ENCODE assay signal across 9 cellular contexts in the genomic region with DNA sequence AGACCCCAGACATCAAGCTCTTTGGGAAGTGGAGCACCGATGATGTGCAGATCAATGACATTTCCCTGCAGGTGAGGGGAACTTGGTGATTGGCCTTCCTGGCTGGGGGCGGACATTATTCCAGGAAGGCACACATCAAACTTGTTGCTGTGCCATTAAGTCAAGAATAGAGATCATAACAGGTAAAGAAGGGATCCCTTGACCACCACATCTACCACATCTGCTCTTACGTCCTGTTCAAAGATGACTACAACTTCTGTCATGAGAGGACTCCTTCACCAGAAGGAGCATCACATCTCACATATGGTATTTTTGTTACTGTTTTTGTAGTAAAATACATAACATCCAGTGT. TPM values are rescaled to one million over a fixed set of nuclear protein-coding genes. Genes with fewer than 3 reads are reported as not detected.
A peak's percentile ranks its signal among the peaks of the same experiment; 100 is the strongest.
DNase-seq lines count a peak whose midpoint lies in the region; ATAC-seq and TF ChIP-seq lines count a peak whose summit lies in the region.
"Had no signal": no experiment of that assay in that cellular context is flagged by ENCODE, and none has a peak within 500 bp of the region (broad histone marks: within the 10 kb centered on the region; RNA-seq: fewer than 3 reads in every experiment).

No MANE protein-coding gene starts in this region.

- H3K36me3 ChIP-seq in GM06990 (ENCODE audit: control insufficient read depth, insufficient read depth, low read length), result peaks cover 19% of the 10 kb centered on the region
- H3K36me3 ChIP-seq in SJCRH30, result peaks cover 51% of the 10 kb centered on the region
- H3K36me3 ChIP-seq in esophagus (ENCODE audit: control insufficient read depth in 2 of 2, insufficient read depth in 2 of 2, low read length in 1 of 2), result peaks cover 0 to 7% of the 10 kb centered on the region in 2 donors
- peaks cover 3 to 47% of the 10 kb centered on the region in 2 donors for H3K36me3 ChIP-seq in psoas muscle (ENCODE audit: insufficient read depth in 1 of 2, low read depth in 1 of 2)

- intact Hi-C loops in psoas muscle (cut with DNase I), result no loop called here

- ATAC-seq in psoas muscle, result no peak
- ATAC-seq in GM21367 (IDR thresholded peaks at IDR 0.05; ENCODE audit: unreplicated experiment), result no peak
- no peak for ATAC-seq in HG03342 (IDR thresholded peaks at IDR 0.05; ENCODE audit: unreplicated experiment)

- peak overlapping the region; percentile 80 for H3K4me3 ChIP-seq in GM06990 (replicated peaks; ENCODE audit: low read depth, low read length)
- H3K4me3 ChIP-seq in SJCRH30, result peak overlapping the region; percentile 80
- peak overlapping the region; percentile 66 to 80 for H3K4me3 ChIP-seq in esophagus (ENCODE audit: low read depth in 1 of 2, low read length in 2 of 2)
- H3K4me3 ChIP-seq in psoas muscle, result peak overlapping the region; percentile 91

- peaks cover 3% of the 10 kb centered on the region; the same call in 1 of the 2 replicates for H3K4me1 ChIP-seq in SJCRH30
- H3K4me1 ChIP-seq in esophagus (ENCODE audit: control insufficient read depth in 2 of 2, insufficient read depth in 2 of 2, low read length in 1 of 2), result peaks cover 7 to 17% of the 10 kb centered on the region in 2 donors
- peaks cover 30% of the 10 kb centered on the region for H3K4me1 ChIP-seq in psoas muscle

- H3K27ac ChIP-seq in SJCRH30 (peak overlapping the region; percentile 87), esophagus (ENCODE audit: low read depth in 2 of 2, low read length in 1 of 2) (no peak overlapping the region), psoas muscle (peak overlapping the region; percentile 96)

- WGBS in esophagus, 2 donors, result 73 to 74% methylated on average over 3 of the region's 3 CpGs
- 79 to 81% (median 80%) methylated on average over 3 of the region's 3 CpGs for WGBS in psoas muscle, 3 donors

- H3K9me3 ChIP-seq in SJCRH30 (replicated peaks), result no peaks in the 10 kb centered on the region
- H3K9me3 ChIP-seq in esophagus (ENCODE audit: control insufficient read depth in 2 of 2, insufficient read depth in 1 of 2, low read depth in 1 of 2, low read length in 1 of 2), result no peaks in the 10 kb centered on the region
- H3K9me3 ChIP-seq in psoas muscle, result no peaks in the 10 kb centered on the region

- TF ChIP-seq CTCF in GM06990 (IDR thresholded peaks at IDR 0.05; ENCODE audit: insufficient read depth, low read length, poor library complexity, severe bottlenecking), result no peak
- no peak for TF ChIP-seq CTCF in psoas muscle (IDR thresholded peaks at IDR 0.05)

- DNase-seq in GM06990 (ENCODE audit: extremely low read depth, insufficient read length) (no peak), SJCRH30 (no peak), psoas muscle (no peak), amniotic stem cell (lab: John Stamatoyannopoulos, UW) (no peak), LoVo (ENCODE audit: low spot score) (no peak)
- DNase-seq: NCI-H1417 had no signal

- H3K27me3 ChIP-seq in GM06990 (replicated peaks; ENCODE audit: control insufficient read depth, insufficient read depth, low read length) (no peaks in the 10 kb centered on the region), SJCRH30 (no peaks in the 10 kb centered on the region), esophagus (ENCODE audit: control insufficient read depth in 1 of 2, insufficient read depth in 2 of 2, low read length in 2 of 2) (no peaks in the 10 kb centered on the region), psoas muscle (ENCODE audit: insufficient read depth in 3 of 3, low read length in 2 of 3) (no peaks in the 10 kb centered on the region)

RNA-seq across cellular contexts. Expression of gene RPS5, which starts 1.1 kb away (rescaled TPM):
- 1,942 and 2,376 TPM in 2 replicates for total RNA-seq in SJCRH30 (2014; rRNA removed; shearing (Covaris generic))
- polyA plus RNA-seq in esophagus (1,000 to 10,000 TPM in 1 of 2 donors, 100 to 1,000 TPM in 1; 725 to 1,912 TPM), psoas muscle (1,000 to 10,000 TPM; 1,118 to 2,384 (median 1,312) TPM)
- total RNA-seq in psoas muscle, result 100 to 1,000 TPM; 513 to 839 (median 740) TPM

RNA-seq across cellular contexts. Expression of gene RNF225, which starts 7.3 kb away (rescaled TPM):
- total RNA-seq in SJCRH30 (2014; rRNA removed; shearing (Covaris generic)), result 0.20 and 0.38 TPM in 2 replicates
- 1 to 10 TPM; 1.6 to 4.6 TPM for polyA plus RNA-seq in esophagus
- not detected for total RNA-seq in psoas muscle
- not detected for polyA plus RNA-seq in psoas muscle

RNA-seq across cellular contexts. Expression of gene ZNF837, which starts 7.3 kb away (rescaled TPM):
- 0.30 and 0.47 TPM in 2 replicates for total RNA-seq in SJCRH30 (2014; rRNA removed; shearing (Covaris generic))
- polyA plus RNA-seq in esophagus (1 to 10 TPM; 2.5 to 2.8 TPM), psoas muscle (under 1 TPM; 0.08 to 0.33 (median 0.24) TPM)
- under 1 TPM; 0.10 to 0.34 (median 0.20) TPM for total RNA-seq in psoas muscle

RNA-seq across cellular contexts. Expression of gene ZNF584, which starts 20.3 kb away (rescaled TPM):
- 12.2 and 13.8 TPM in 2 replicates for total RNA-seq in SJCRH30 (2014; rRNA removed; shearing (Covaris generic))
- 1 to 10 TPM; 3.9 to 8.9 TPM for polyA plus RNA-seq in esophagus
- 10 to 100 TPM in 3 of 4 donors, 1 to 10 TPM in 1; 9.5 to 16.2 (median 13.3) TPM for total RNA-seq in psoas muscle
- 10 to 100 TPM in 2 of 3 donors, 1 to 10 TPM in 1; 8.7 to 23.8 (median 11.6) TPM for polyA plus RNA-seq in psoas muscle

RNA-seq across cellular contexts. Expression of gene ZNF497, which starts 25.6 kb away (rescaled TPM):
- total RNA-seq in SJCRH30 (2014; rRNA removed; shearing (Covaris generic)), result 0.45 and 0.73 TPM in 2 replicates
- polyA plus RNA-seq in esophagus (1 to 10 TPM in 1 of 2 donors, under 1 TPM in 1; 0.96 to 2.2 TPM), psoas muscle (under 1 TPM; 0.13 to 0.43 (median 0.30) TPM)
- total RNA-seq in psoas muscle, result under 1 TPM; 0.08 to 0.30 (median 0.18) TPM

Comparison
In these comparisons a context has a peak if more than half of its experiments do, and no peak if none do; other contexts are left out.
1. H3K27ac ChIP-seq: peak in SJCRH30 (single experiment) and psoas muscle (single experiment); none in esophagus (0 of 2).
2. Peak in every context shown above with its lines, with median percentiles within 50 percentile points of each other: H3K4me3 ChIP-seq.